11 cellular contexts compared by ENCODE assay signal in genomic region chr10:63261496-63261895, GRCh38.
A peak's percentile ranks its signal among the peaks of the same experiment; 100 is the strongest.
DNase-seq lines count a peak whose midpoint lies in the region; ATAC-seq and TF ChIP-seq lines count a peak whose summit lies in the region.
"Had no signal": no experiment of that assay in that cellular context is flagged by ENCODE, and none has a peak within 500 bp of the region (broad histone marks: within the 10 kb centered on the region; RNA-seq: fewer than 3 reads in every experiment).

No MANE protein-coding gene starts in this region.

- H3K9ac ChIP-seq in trophoblast cell (ENCODE audit: low read length) (no peak overlapping the region), neuronal stem cell (ENCODE audit: low read depth, low read length, poor library complexity) (no peak overlapping the region)

- no peak for TF ChIP-seq POLR2A in gastrocnemius medialis (IDR thresholded peaks at IDR 0.05)

- H3K27me3 ChIP-seq in gastrocnemius medialis (no peaks in the 10 kb centered on the region), trophoblast cell (ENCODE audit: insufficient read depth, low read length) (no peaks in the 10 kb centered on the region), neuronal stem cell (ENCODE audit: control insufficient read depth in 3 of 3, insufficient read depth in 3 of 3, low read depth in 1 of 3, low read length in 3 of 3) (no peaks in the 10 kb centered on the region)

- no peaks in the 10 kb centered on the region for H3K79me2 ChIP-seq in trophoblast cell (ENCODE audit: control insufficient read depth, insufficient read depth, low read length, poor library complexity)

- H4K12ac ChIP-seq in trophoblast cell (ENCODE audit: low read depth, low read length), result no peak overlapping the region

- H3K4me3 Mint-ChIP-seq in activated T-helper 1 cell treated with anti-CD3 and anti-CD28 coated beads, Interleukin-12 subunit alpha, Interleukin-12 subunit beta, Interleukin-2, Interleukin-4 antibody, amounts not matched to agents 30 ng/mL and 10 ng/mL and 1 ng/mL, durations not matched to agents 14 hours and 24 hours and 36 hours, result peak overlapping the region; percentile 38

- no peak overlapping the region for H2BK12ac ChIP-seq in trophoblast cell (ENCODE audit: low read length)
- no peak overlapping the region for H2BK12ac ChIP-seq in neuronal stem cell (ENCODE audit: low read length)

- H3K36me3 Mint-ChIP-seq in activated T-helper 1 cell treated with anti-CD3 and anti-CD28 coated beads, Interleukin-12 subunit alpha, Interleukin-12 subunit beta, Interleukin-2, Interleukin-4 antibody, amounts not matched to agents 30 ng/mL and 10 ng/mL and 1 ng/mL, durations not matched to agents 14 hours and 24 hours and 36 hours (ENCODE audit: low read depth), result peaks cover 22% of the 10 kb centered on the region

- H2BK120ac ChIP-seq in trophoblast cell (ENCODE audit: insufficient read depth, low read length, poor library complexity) (no peak overlapping the region), neuronal stem cell (ENCODE audit: low read depth, low read length) (no peak overlapping the region)

- H3K9me3 ChIP-seq in gastrocnemius medialis (no peaks in the 10 kb centered on the region), trophoblast cell (ENCODE audit: insufficient read depth, low read depth, low read length) (no peaks in the 10 kb centered on the region), neuronal stem cell (replicated peaks in 1 of 2; ENCODE audit: control insufficient read depth in 2 of 2, insufficient read depth in 1 of 2, low read depth in 1 of 2, low read length in 2 of 2) (no peaks in the 10 kb centered on the region)
- H3K9me3 ChIP-seq: lower lobe of right lung had no signal

- intact Hi-C loops in activated T-helper 1 cell treated with anti-CD3 and anti-CD28 coated beads, Interleukin-12 subunit alpha, Interleukin-12 subunit beta, Interleukin-2, Interleukin-4 antibody, amounts not matched to agents 30 ng/mL and 10 ng/mL and 1 ng/mL, durations not matched to agents 14 hours and 24 hours and 36 hours (cut with micrococcal nuclease), result no loop called here
- intact Hi-C loops in gastrocnemius medialis (cut with DNase I; ENCODE audit: low total_unique reads), result loop anchor here (10.0 kb wide), 2 partner anchors 447 to 1207 kb away; partner anchors contain the start of gene EGR2

- H2AFZ ChIP-seq in trophoblast cell (ENCODE audit: insufficient read depth, low read length, poor library complexity), result no peak overlapping the region
- H2AFZ ChIP-seq in neuronal stem cell (ENCODE audit: low read length), result no peak overlapping the region

- H3K27ac ChIP-seq in gastrocnemius medialis (peak overlapping the region; percentile 88 to 96 (median 90)), trophoblast cell (ENCODE audit: low read depth, low read length) (no peak overlapping the region), neuronal stem cell (replicated peaks; ENCODE audit: low read length) (no peak overlapping the region)
- H3K27ac ChIP-seq: epithelial cell of prostate, lower lobe of right lung had no signal

- H2AK5ac ChIP-seq in trophoblast cell (ENCODE audit: low read length) (no peak overlapping the region), neuronal stem cell (ENCODE audit: low read depth, low read length) (no peak overlapping the region)

- H3K4me1 ChIP-seq in gastrocnemius medialis (peaks cover 68 to 85% of the 10 kb centered on the region in 2 donors), trophoblast cell (ENCODE audit: control insufficient read depth in 1 of 2, insufficient read depth in 2 of 2, low read length in 2 of 2) (peaks cover 0 to 2% of the 10 kb centered on the region in 2 experiments), neuronal stem cell (ENCODE audit: control insufficient read depth in 2 of 2, insufficient read depth in 1 of 2, low read depth in 1 of 2, low read length in 2 of 2) (no peaks in the 10 kb centered on the region)

- H3K4me2 ChIP-seq in trophoblast cell (ENCODE audit: low read length) (no peak overlapping the region), neuronal stem cell (ENCODE audit: insufficient read depth, low read length, poor library complexity, severe bottlenecking) (no peak overlapping the region)

- no peak overlapping the region for H2BK15ac ChIP-seq in neuronal stem cell (ENCODE audit: low read length)

- H3K4me3 ChIP-seq in gastrocnemius medialis, result no peak overlapping the region
- H3K4me3 ChIP-seq in trophoblast cell (ENCODE audit: low read depth, low read length), result no peak overlapping the region
- no peak overlapping the region for H3K4me3 ChIP-seq in neuronal stem cell (ENCODE audit: low read length in 2 of 2)
- H3K4me3 ChIP-seq: lower lobe of right lung had no signal

- H3K18ac ChIP-seq in trophoblast cell (ENCODE audit: low read length) (no peak overlapping the region), neuronal stem cell (ENCODE audit: low read length) (no peak overlapping the region)

- peaks cover 64% of the 10 kb centered on the region for H3K4me1 Mint-ChIP-seq in activated T-helper 1 cell treated with anti-CD3 and anti-CD28 coated beads, Interleukin-12 subunit alpha, Interleukin-12 subunit beta, Interleukin-2, Interleukin-4 antibody, amounts not matched to agents 30 ng/mL and 10 ng/mL and 1 ng/mL, durations not matched to agents 14 hours and 24 hours and 36 hours (ENCODE audit: low read depth)

- H3K23ac ChIP-seq in trophoblast cell (ENCODE audit: low read length), result no peak overlapping the region
- H3K23ac ChIP-seq in neuronal stem cell (ENCODE audit: low read depth, low read length, poor library complexity), result no peak overlapping the region

- H3K36me3 ChIP-seq in gastrocnemius medialis, result no peaks in the 10 kb centered on the region
- peaks cover 2 to 6% of the 10 kb centered on the region in 2 experiments for H3K36me3 ChIP-seq in trophoblast cell (ENCODE audit: control insufficient read depth in 1 of 2, insufficient read depth in 2 of 2, low read length in 2 of 2)
- H3K36me3 ChIP-seq in neuronal stem cell (replicated peaks in 1 of 2; ENCODE audit: control insufficient read depth in 2 of 2, insufficient read depth in 2 of 2, low read length in 2 of 2), result peaks cover 0 to 72% of the 10 kb centered on the region in 2 donors

- H3K9me3 Mint-ChIP-seq in activated T-helper 1 cell treated with anti-CD3 and anti-CD28 coated beads, Interleukin-12 subunit alpha, Interleukin-12 subunit beta, Interleukin-2, Interleukin-4 antibody, amounts not matched to agents 30 ng/mL and 10 ng/mL and 1 ng/mL, durations not matched to agents 14 hours and 24 hours and 36 hours, result no peaks in the 10 kb centered on the region

- TF ChIP-seq CTCF in gastrocnemius medialis (IDR thresholded peaks at IDR 0.05 in 4 of 5, conservative IDR thresholded peaks at IDR 0.05 in 1 of 5), result no peak

- H3K14ac ChIP-seq in trophoblast cell (ENCODE audit: low read length), result no peak overlapping the region
- no peak overlapping the region for H3K14ac ChIP-seq in neuronal stem cell (ENCODE audit: low read length)

- DNase-seq in activated T-helper 1 cell treated with anti-CD3 and anti-CD28 coated beads, Interleukin-12 subunit alpha, Interleukin-12 subunit beta, Interleukin-2, Interleukin-4 antibody, amounts not matched to agents 30 ng/mL and 10 ng/mL and 1 ng/mL, durations not matched to agents 14 hours and 24 hours and 36 hours (ENCODE audit: low spot score), result no peak
- DNase-seq in gastrocnemius medialis (no peak), trophoblast cell (no peak), hippocampal formation (lab: John Stamatoyannopoulos, UW) (no peak), neuronal stem cell (ENCODE audit: low spot score) (no peak), hypothalamus (lab: John Stamatoyannopoulos, UW) (no peak)
- DNase-seq: activated naive CD4-positive, alpha-beta T cell treated with Interleukin-2 at 50 U/mL for 16 hours; lower lobe of right lung had no signal

- no peak overlapping the region for H2BK5ac ChIP-seq in trophoblast cell (ENCODE audit: low read depth, low read length, poor library complexity)
- no peak overlapping the region for H2BK5ac ChIP-seq in neuronal stem cell (ENCODE audit: low read length)

- H3K27ac Mint-ChIP-seq in activated T-helper 1 cell treated with anti-CD3 and anti-CD28 coated beads, Interleukin-12 subunit alpha, Interleukin-12 subunit beta, Interleukin-2, Interleukin-4 antibody, amounts not matched to agents 30 ng/mL and 10 ng/mL and 1 ng/mL, durations not matched to agents 14 hours and 24 hours and 36 hours, result no peak overlapping the region

- ATAC-seq in GM18502 (IDR thresholded peaks at IDR 0.05; ENCODE audit: poor library complexity, unreplicated experiment) (peak; percentile 47), HG02759 (IDR thresholded peaks at IDR 0.05; ENCODE audit: unreplicated experiment) (peak; percentile 50), gastrocnemius medialis (no peak)
- ATAC-seq: lower lobe of right lung had no signal

- H3K27me3 Mint-ChIP-seq in activated T-helper 1 cell treated with anti-CD3 and anti-CD28 coated beads, Interleukin-12 subunit alpha, Interleukin-12 subunit beta, Interleukin-2, Interleukin-4 antibody, amounts not matched to agents 30 ng/mL and 10 ng/mL and 1 ng/mL, durations not matched to agents 14 hours and 24 hours and 36 hours (ENCODE audit: insufficient read depth), result no peaks in the 10 kb centered on the region

- H4K8ac ChIP-seq in trophoblast cell (ENCODE audit: low read depth, low read length), result no peak overlapping the region
- no peak overlapping the region for H4K8ac ChIP-seq in neuronal stem cell (ENCODE audit: low read depth, low read length)

- H3K4ac ChIP-seq in trophoblast cell (ENCODE audit: low read depth, low read length), result no peak overlapping the region
- no peak overlapping the region for H3K4ac ChIP-seq in neuronal stem cell (ENCODE audit: low read length)

- in situ Hi-C loops in gastrocnemius medialis (cut with MboI; ENCODE audit: low sequenced_read_pairs in 4 of 4), result loop anchor here in 1 of 4 donors (25.0 kb wide), 1 partner anchor 1174 kb away; no protein-coding TSS in a partner anchor

- H4K91ac ChIP-seq in trophoblast cell (ENCODE audit: low read depth, low read length), result no peak overlapping the region
- no peak overlapping the region for H4K91ac ChIP-seq in neuronal stem cell (ENCODE audit: low read depth, low read length, poor library complexity)

- WGBS in trophoblast cell (ENCODE audit: extremely low coverage, insufficient coverage, insufficient read length), result no CpG with 5 or more reads among the region's 3 CpGs
- WGBS in neuronal stem cell (ENCODE audit: extremely low coverage in 2 of 2, insufficient read length in 2 of 2, insufficient replicate concordance in 1 of 2), 2 donors, result no CpG with 5 or more reads among the region's 3 CpGs

- H3K79me1 ChIP-seq in trophoblast cell (ENCODE audit: low read length), result no peaks in the 10 kb centered on the region
- H3K79me1 ChIP-seq in neuronal stem cell (ENCODE audit: low read depth, low read length), result peaks cover 2% of the 10 kb centered on the region

Comparison
In these comparisons a context has a peak if more than half of its experiments do, and no peak if none do; other contexts are left out.
1. ATAC-seq: peak in GM18502 (single experiment) and HG02759 (single experiment); none in gastrocnemius medialis (0 of 2).
2. H3K27ac ChIP-seq: peak in gastrocnemius medialis (4 of 4); none in trophoblast cell (single experiment) and neuronal stem cell (single experiment).